In genomic region chr2:68103026-68103425, GRCh38 we compare ENCODE assay signal across 26 cellular contexts. TPM values are rescaled to one million over a fixed set of nuclear protein-coding genes. Genes with fewer than 3 reads are reported as not detected.
DNase-seq lines count a peak whose midpoint lies in the region; ATAC-seq, FAIRE-seq and TF ChIP-seq lines count a peak whose summit lies in the region.
"Had no signal": no experiment of that assay in that cellular context is flagged by ENCODE, and none has a peak within 500 bp of the region (broad histone marks: within the 10 kb centered on the region; RNA-seq: fewer than 3 reads in every experiment).

No MANE protein-coding gene starts in this region.

- H3K36me3 ChIP-seq in K562 (ENCODE audit: control insufficient read depth, insufficient read depth, low read length) (no peaks in the 10 kb centered on the region), neuron (ENCODE audit: insufficient read depth, low read length) (no peaks in the 10 kb centered on the region), colonic mucosa (no peaks in the 10 kb centered on the region)
- H3K36me3 ChIP-seq: heart left ventricle, Peyer's patch, SJSA1 had no signal

- POLR2A ChIA-PET in K562 (lab: Yijun Ruan, JAX), result interaction anchor here (0.6 kb wide), 1 partner anchor 1796 kb away, joined by 3 read pairs; no protein-coding TSS in a partner anchor

- no peaks in the 10 kb centered on the region for H3K79me2 ChIP-seq in K562 (ENCODE audit: control insufficient read depth, insufficient read depth, low read length)

- H3K9ac ChIP-seq in K562 (ENCODE audit: insufficient read depth in 1 of 2, low read depth in 2 of 2, low read length in 2 of 2) (no peak overlapping the region), colonic mucosa (ENCODE audit: low read depth in 2 of 2, low read length in 2 of 2) (no peak overlapping the region)
- H3K9ac ChIP-seq: BLaER1 treated with 17β-estradiol and CSF1 and Interleukin-3, amounts not matched to agents 10 nM and 100 nM had no signal

- TF ChIP-seq EP300 in K562 (IDR thresholded peaks at IDR 0.05; ENCODE audit: low read length), result no peak

- intact Hi-C loops in K562 (cut with micrococcal nuclease), result no loop called here
- intact Hi-C loops in colonic mucosa (cut with DNase I), result no loop called here

- no peaks in the 10 kb centered on the region for H4K20me1 ChIP-seq in K562 (replicated peaks; ENCODE audit: control insufficient read depth, insufficient read depth, low read length)
- H4K20me1 ChIP-seq: BLaER1 treated with 17β-estradiol and CSF1 and Interleukin-3, amounts not matched to agents 10 nM and 100 nM had no signal

- in situ Hi-C loops in K562 (cut with MboI), result no loop called here

- BruUV-seq in K562 (replicated peaks; lab: Mats Ljungman, UMichigan), result no TSS peak

- no peaks in the 10 kb centered on the region for H3K9me1 ChIP-seq in K562 (ENCODE audit: control insufficient read depth, insufficient read depth, low read length)

- WGBS in K562 (ENCODE audit: insufficient coverage, low coverage, missing lambda C conversion rate), result 12% methylated on average over 2 of the region's 2 CpGs

- DNase-seq in AG10803 (ENCODE audit: low read depth) (peak; percentile 11), M059J (ENCODE audit: low read depth) (peak; percentile 82), K562 (ENCODE audit: extremely low read depth in 1 of 4, low spot score in 3 of 4) (peak in 1 of 4 experiments; percentile 37), colonic mucosa (no peak), H54 (ENCODE audit: insufficient read length, low spot score) (no peak)
- DNase-seq: ACHN; activated CD4-positive, alpha-beta T cell treated with anti-CD3 and anti-CD28 coated beads for 4 hours; activated naive CD4-positive, alpha-beta T cell treated with anti-CD3 and anti-CD28 coated beads, Interleukin-2, amount 10 ng/mL, durations not matched to agents 7 days and 5 days; amygdala; Caco-2; DMS79 treated with DMSO at 0.1 percent for 48 hours; H9; heart left ventricle; left colon; NCI-H1436 treated with DMSO at 0.1 percent for 48 hours; NCI-H526 treated with DMSO at 0.1 percent for 48 hours; Peyer's patch; stimulated activated CD4-positive, alpha-beta T cell treated with anti-CD3 and anti-CD28 coated beads, Interleukin-4, amount 100 ng/mL, for 24 hours; stimulated activated naive B cell treated with anti-CD40 and anti-IgM and Interleukin-4, amounts not matched to agents 10 μg/mL and 1 μg/mL and 100 μg/mL, for 72 hours had no signal

- H3K27ac ChIP-seq in K562 (ENCODE audit: extremely low read depth, low read depth, low read length) (no peak overlapping the region), colonic mucosa (no peak overlapping the region)
- H3K27ac ChIP-seq: BLaER1 treated with 17β-estradiol and CSF1 and Interleukin-3, amounts not matched to agents 10 nM and 100 nM; heart left ventricle; Peyer's patch; SJSA1 had no signal

- no peak overlapping the region for H3K4me2 ChIP-seq in K562 (ENCODE audit: insufficient read depth, low read length)

- H2AFZ ChIP-seq in K562 (ENCODE audit: low read depth, low read length), result peak overlapping the region; percentile 28
- peak overlapping the region; percentile 24 for H2AFZ ChIP-seq in neuron (ENCODE audit: low read depth, low read length)

- H3K9me3 ChIP-seq in K562 (replicated peaks; ENCODE audit: control insufficient read depth, insufficient read depth, low read depth, low read length) (peaks cover 4% of the 10 kb centered on the region; the same call in 1 of the 2 replicates), neuron (ENCODE audit: low read length) (no peaks in the 10 kb centered on the region), colonic mucosa (no peaks in the 10 kb centered on the region)
- H3K9me3 ChIP-seq: Peyer's patch, SJSA1 had no signal

- TF ChIP-seq RAD21 in K562 (CRISPR knock-in tag; conservative IDR thresholded peaks at IDR 0.05 in 1 of 2, IDR thresholded peaks at IDR 0.05 in 1 of 2), result no peak

- TF ChIP-seq CTCF in AG10803 (conservative IDR thresholded peaks at IDR 0.05; ENCODE audit: low read length) (no peak), K562 (IDR thresholded peaks at IDR 0.05 in 2 of 3, conservative IDR thresholded peaks at IDR 0.05 in 1 of 3; ENCODE audit: insufficient read depth in 2 of 3, low read depth in 1 of 3, low read length in 3 of 3) (no peak), colonic mucosa (IDR thresholded peaks at IDR 0.05) (no peak)

- peak; percentile 42; the same call in 2 of the 3 replicates for ATAC-seq in K562
- ATAC-seq in GM18873 (IDR thresholded peaks at IDR 0.05; ENCODE audit: low FRiP score, unreplicated experiment), result no peak
- ATAC-seq in GM19023 (IDR thresholded peaks at IDR 0.05; ENCODE audit: unreplicated experiment), result no peak
- ATAC-seq: heart left ventricle; left colon; stimulated activated naive B cell treated with anti-CD40 and anti-IgM and Interleukin-4, amounts not matched to agents 10 μg/mL and 1 μg/mL and 100 μg/mL, for 72 hours had no signal

- H3K4me3 ChIP-seq in AG10803 (ENCODE audit: low read length), result no peak overlapping the region
- no peak overlapping the region for H3K4me3 ChIP-seq in K562
- no peak overlapping the region for H3K4me3 ChIP-seq in neuron (ENCODE audit: low read length)
- no peak overlapping the region for H3K4me3 ChIP-seq in colonic mucosa
- H3K4me3 ChIP-seq: BLaER1 treated with 17β-estradiol and CSF1 and Interleukin-3, amounts not matched to agents 10 nM and 100 nM; heart left ventricle; Peyer's patch; SJSA1 had no signal

- no peak for FAIRE-seq in K562 (lab: Jason Lieb, UNC)
- FAIRE-seq in H54 (lab: Jason Lieb, UNC), result no peak
- FAIRE-seq: endometrium, GM12892 had no signal

- H3K4me1 ChIP-seq in K562 (replicated peaks in 1 of 2; ENCODE audit: control insufficient read depth in 2 of 2, insufficient read depth in 2 of 2, low read length in 2 of 2) (peaks cover 0 to 30% of the 10 kb centered on the region in 2 experiments; a peak in 2 of 5 replicates), neuron (ENCODE audit: insufficient read depth, low read length) (peaks cover 10% of the 10 kb centered on the region), colonic mucosa (no peaks in the 10 kb centered on the region)
- H3K4me1 ChIP-seq: Caco-2, Peyer's patch, SJSA1 had no signal

- CTCF ChIA-PET in K562 (lab: Yijun Ruan, JAX; ENCODE audit: low intra/inter-chr PET ratio), result no interaction called here

- TF ChIP-seq POLR2A in K562 (conservative IDR thresholded peaks at IDR 0.05) (no peak), H54 (IDR thresholded peaks at IDR 0.05; ENCODE audit: low read depth, low read length) (no peak)

- H3K27me3 ChIP-seq in K562 (ENCODE audit: control insufficient read depth in 2 of 2, insufficient read depth in 2 of 2, low read length in 2 of 2) (no peaks in the 10 kb centered on the region), neuron (ENCODE audit: insufficient read depth, low read length) (no peaks in the 10 kb centered on the region), colonic mucosa (no peaks in the 10 kb centered on the region)
- H3K27me3 ChIP-seq: BLaER1 treated with 17β-estradiol and CSF1 and Interleukin-3, amounts not matched to agents 10 nM and 100 nM; heart left ventricle; Peyer's patch; SJSA1 had no signal

TF ChIP-seq in K562, 482 proteins besides CTCF, POLR2A, EP300 and RAD21 (continues in another document):
- TF ChIP-seq FOXJ2 (tag; IDR thresholded peaks at IDR 0.05) (no peak), ZFP30 (CRISPR knock-in tag; IDR thresholded peaks at IDR 0.05; ENCODE audit: borderline replicate concordance) (no peak)

RNA-seq across cellular contexts. Expression of gene C1D, which starts 40.2 kb away (rescaled TPM):
- total RNA-seq in M059J (2014; rRNA removed; shearing (Covaris generic)), result 49.3 and 62.1 TPM in 2 replicates
- total RNA-seq in K562 (2011; cell fraction: chromatin; rRNA removed; ENCODE audit: low replicate concordance), result 4.2 and 16.8 TPM in 2 replicates
- total RNA-seq in K562 (2011; cell fraction: nucleolus; rRNA removed), result 3.0 and 3.7 TPM in 2 replicates
- 7.8 and 12.7 TPM in 2 replicates for total RNA-seq in K562 (2011; cell fraction: nucleoplasm; rRNA removed)
- total RNA-seq in K562 (2014; rRNA removed) (26.9 and 36.2 TPM in 2 replicates), K562 (2014; rRNA removed; fragmentation: Illumina TruSeq; extraction: Trizol) (60.4 and 76.1 TPM in 2 replicates), K562 (2015; rRNA removed; fragmentation: Illumina TruSeq; extraction: Trizol) (38.3 and 42.2 TPM in 2 replicates), K562 (2021) (21.3 and 33.2 TPM in 2 replicates), colonic mucosa (10 to 100 TPM; 15.4 to 19.9 TPM)
- polyA plus RNA-seq in K562 (2011; rRNA removed) (25.5 and 55.1 TPM in 2 replicates), K562 (2014; fragmentation: Illumina TruSeq; extraction: Trizol) (59.2 and 73.2 TPM in 2 replicates), K562 (2014; fragmentation: Nextera tagmentation; extraction: Ambion mirVana) (100 to 1,000 TPM; 120 to 123 TPM), K562 (2014; rRNA removed) (55.3 and 56.5 TPM in 2 replicates)
- 4.2 and 13.2 TPM in 2 replicates for polyA plus RNA-seq in K562 (2011; cell fraction: cytosol; rRNA removed)
- polyA plus RNA-seq in K562 (2011; cell fraction: nucleus; rRNA removed), result 4.5 and 5.1 TPM in 2 replicates
- 35.3 and 40.0 TPM in 2 replicates for polyA plus RNA-seq in K562 (2012)
- 14.4 and 24.5 TPM in 2 replicates for polyA minus RNA-seq in K562 (2011; rRNA and poly(A)+ RNA removed)
- polyA minus RNA-seq in K562 (2011; cell fraction: cytosol; rRNA and poly(A)+ RNA removed), result 2.6 and 5.3 TPM in 2 replicates
- polyA minus RNA-seq in K562 (2011; cell fraction: nucleus; rRNA and poly(A)+ RNA removed), result 3.6 and 6.4 TPM in 2 replicates

RNA-seq across cellular contexts. Expression of gene PNO1, which starts 54.7 kb away (rescaled TPM):
- 24.0 and 25.6 TPM in 2 replicates for total RNA-seq in M059J (2014; rRNA removed; shearing (Covaris generic))
- total RNA-seq in K562 (2011; cell fraction: chromatin; rRNA removed; ENCODE audit: low replicate concordance), result 7.1 and 12.9 TPM in 2 replicates
- 4.8 and 7.6 TPM in 2 replicates for total RNA-seq in K562 (2011; cell fraction: nucleolus; rRNA removed)
- 7.8 and 12.1 TPM in 2 replicates for total RNA-seq in K562 (2011; cell fraction: nucleoplasm; rRNA removed)
- 81.7 and 90.2 TPM in 2 replicates for total RNA-seq in K562 (2014; rRNA removed)
- 41.1 and 43.8 TPM in 2 replicates for total RNA-seq in K562 (2014; rRNA removed; fragmentation: Illumina TruSeq; extraction: Trizol)
- 42.8 and 43.8 TPM in 2 replicates for total RNA-seq in K562 (2015; rRNA removed; fragmentation: Illumina TruSeq; extraction: Trizol)
- total RNA-seq in K562 (2021), result 32.5 and 33.3 TPM in 2 replicates
- polyA plus RNA-seq in K562 (2011; rRNA removed), result 14.4 and 33.7 TPM in 2 replicates
- 10.8 and 16.5 TPM in 2 replicates for polyA plus RNA-seq in K562 (2011; cell fraction: cytosol; rRNA removed)
- polyA plus RNA-seq in K562 (2011; cell fraction: nucleus; rRNA removed), result 4.6 and 6.9 TPM in 2 replicates
- polyA plus RNA-seq in K562 (2012), result 19.4 and 32.3 TPM in 2 replicates
- 48.5 and 53.1 TPM in 2 replicates for polyA plus RNA-seq in K562 (2014; fragmentation: Illumina TruSeq; extraction: Trizol)
- polyA plus RNA-seq in K562 (2014; fragmentation: Nextera tagmentation; extraction: Ambion mirVana), result 10 to 100 TPM; 11.8 to 18.6 TPM
- 53.9 and 62.5 TPM in 2 replicates for polyA plus RNA-seq in K562 (2014; rRNA removed)
- 7.1 and 14.0 TPM in 2 replicates for polyA minus RNA-seq in K562 (2011; rRNA and poly(A)+ RNA removed)
- 3.2 and 9.5 TPM in 2 replicates for polyA minus RNA-seq in K562 (2011; cell fraction: cytosol; rRNA and poly(A)+ RNA removed)
- polyA minus RNA-seq in K562 (2011; cell fraction: nucleus; rRNA and poly(A)+ RNA removed), result 2.4 and 2.8 TPM in 2 replicates
- 1 to 10 TPM; 6.0 to 9.9 TPM for total RNA-seq in colonic mucosa

Comparison
In these comparisons a context has a peak if more than half of its experiments do, and no peak if none do; other contexts are left out.
1. DNase-seq: peak in AG10803 (single experiment) and M059J (single experiment); none in colonic mucosa (single experiment) and H54 (single experiment).